In the genomic region with DNA sequence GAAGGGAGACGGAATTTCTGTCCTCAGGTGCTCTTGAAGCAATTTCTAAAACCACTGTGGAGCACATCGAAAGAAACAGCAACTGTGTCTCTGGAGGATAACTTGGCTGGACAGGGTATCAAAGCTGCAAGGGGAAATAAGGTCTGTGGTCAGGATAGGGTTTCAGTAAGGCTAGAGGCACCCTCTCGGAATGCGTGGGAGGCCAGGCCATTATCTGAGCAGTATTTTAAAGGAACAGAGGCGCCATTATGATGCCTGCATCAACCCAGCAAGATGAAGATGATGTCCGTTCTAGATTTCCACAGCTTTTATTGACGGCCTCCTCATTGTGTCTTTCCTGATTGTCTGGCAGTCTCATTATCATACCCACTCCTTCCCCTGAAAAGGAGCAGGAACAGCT, we compare ENCODE assay signal across 16 cellular contexts.
DNase-seq lines count a peak whose midpoint lies in the region; ATAC-seq and TF ChIP-seq lines count a peak whose summit lies in the region.
"Had no signal": no experiment of that assay in that cellular context is flagged by ENCODE, and none has a peak within 500 bp of the region (broad histone marks: within the 10 kb centered on the region; RNA-seq: fewer than 3 reads in every experiment).

No MANE protein-coding gene starts in this region.

- no peak for TF ChIP-seq EP300 in tibial nerve (IDR thresholded peaks at IDR 0.05)

- no peak for TF ChIP-seq POLR2A in tibial nerve (IDR thresholded peaks at IDR 0.05)

- no TSS peak for BruUV-seq in mammary epithelial cell (replicated peaks; lab: Mats Ljungman, UMichigan)

- DNase-seq in SJCRH30 (peak; percentile 35 to 64), non-pigmented ciliary epithelial cell (ENCODE audit: low read depth) (peak; percentile 6), H9 (no peak), tibial nerve (ENCODE audit: low spot score in 2 of 2) (no peak), DMS153 treated with DMSO at 0.1 percent for 48 hours (lab: John Stamatoyannopoulos, UW; ENCODE audit: unreplicated experiment) (no peak), mammary epithelial cell (no peak)
- DNase-seq: C1 segment of cervical spinal cord; effector CD8-positive, alpha-beta T cell; natural killer cell; NCI-H2107; substantia nigra; SW 1271 had no signal

- H2BK20ac ChIP-seq in H9 (ENCODE audit: low read depth, low read length, poor library complexity, severe bottlenecking), result no peak overlapping the region

- no CpG with 5 or more reads among the region's 7 CpGs for WGBS in H9 (ENCODE audit: extremely low coverage, insufficient read length, low lambda C conversion rate)
- 43 to 47% methylated on average over 7 of the region's 7 CpGs for WGBS in tibial nerve, 2 donors
- WGBS in mammary epithelial cell (ENCODE audit: low coverage, missing lambda C conversion rate), result 57% methylated on average over 7 of the region's 7 CpGs

- H4K5ac ChIP-seq in H9 (ENCODE audit: insufficient read length, low read depth, low read length), result no peak overlapping the region

- no peaks in the 10 kb centered on the region for H3K23me2 ChIP-seq in H9 (ENCODE audit: insufficient read length, low read depth, low read length, poor library complexity, severe bottlenecking)

- in situ Hi-C loops in mammary epithelial cell (cut with MboI; ENCODE audit: low sequenced_read_pairs in 2 of 2), result loop anchor here (10.0 to 25.0 kb wide), 2 partner anchors 186 to 889 kb away; no protein-coding TSS in a partner anchor

- H3K4me2 ChIP-seq in H9 (ENCODE audit: insufficient read depth, insufficient read length, low read length) (no peak overlapping the region), mammary epithelial cell (ENCODE audit: insufficient read depth, low read depth, low read length) (no peak overlapping the region)

- H3K79me1 ChIP-seq in H9 (ENCODE audit: insufficient read depth, low read depth, low read length, poor library complexity, severe bottlenecking), result no peaks in the 10 kb centered on the region

- H3K36me3 ChIP-seq in SJCRH30 (no peaks in the 10 kb centered on the region), tibial nerve (no peaks in the 10 kb centered on the region), mammary epithelial cell (ENCODE audit: insufficient read depth, low read length) (no peaks in the 10 kb centered on the region)
- H3K36me3 ChIP-seq: gastroesophageal sphincter had no signal

- TF ChIP-seq CTCF in H9 (conservative IDR thresholded peaks at IDR 0.05) (no peak), tibial nerve (IDR thresholded peaks at IDR 0.05) (no peak), mammary epithelial cell (conservative IDR thresholded peaks at IDR 0.05 in 1 of 2, IDR thresholded peaks at IDR 0.05 in 1 of 2; ENCODE audit: extremely low read depth in 1 of 2, insufficient read depth in 1 of 2, low read depth in 1 of 2, low read length in 2 of 2) (no peak)

- no peak overlapping the region for H3K14ac ChIP-seq in H9 (ENCODE audit: insufficient read depth, low read length)

- H3K9me3 Mint-ChIP-seq in H9, result no peaks in the 10 kb centered on the region
- H3K9me3 Mint-ChIP-seq: brain, natural killer cell had no signal

- no peak overlapping the region for H3K4me3 Mint-ChIP-seq in H9
- H3K4me3 Mint-ChIP-seq: natural killer cell had no signal

- no peak overlapping the region for H3T11ph ChIP-seq in H9 (ENCODE audit: low read length)

- no peak overlapping the region for H4K8ac ChIP-seq in H9 (replicated peaks; ENCODE audit: insufficient read length, low read depth, low read length)

- no peak overlapping the region for H3K56ac ChIP-seq in H9 (ENCODE audit: insufficient read length, low read depth, low read length)

- no peak overlapping the region for H3K18ac ChIP-seq in H9 (ENCODE audit: insufficient read length, low read depth, low read length)

- H3K36me3 Mint-ChIP-seq in H9 (ENCODE audit: insufficient read depth in 1 of 3, low read depth in 3 of 3), result no peaks in the 10 kb centered on the region
- H3K36me3 Mint-ChIP-seq: brain, natural killer cell had no signal

- ATAC-seq in GM19455 (IDR thresholded peaks at IDR 0.05; ENCODE audit: unreplicated experiment), result peak; percentile 69
- ATAC-seq in HG03280 (IDR thresholded peaks at IDR 0.05; ENCODE audit: unreplicated experiment), result peak; percentile 82
- ATAC-seq: gastroesophageal sphincter, natural killer cell had no signal

- no peak overlapping the region for H3K27ac Mint-ChIP-seq in H9
- H3K27ac Mint-ChIP-seq: natural killer cell had no signal

- no peak overlapping the region for H4K91ac ChIP-seq in H9 (ENCODE audit: insufficient read length, low read depth, low read length)

- H3K27me3 ChIP-seq in SJCRH30 (peaks cover 20% of the 10 kb centered on the region; the same call in 1 of the 2 replicates), H9 (ENCODE audit: insufficient read depth, low read length) (no peaks in the 10 kb centered on the region), tibial nerve (no peaks in the 10 kb centered on the region), mammary epithelial cell (ENCODE audit: insufficient read depth, low read length) (no peaks in the 10 kb centered on the region)
- H3K27me3 ChIP-seq: gastroesophageal sphincter had no signal

- H3K9me3 ChIP-seq in SJCRH30 (replicated peaks) (no peaks in the 10 kb centered on the region), H9 (ENCODE audit: control insufficient read depth, low read depth, low read length) (no peaks in the 10 kb centered on the region), tibial nerve (no peaks in the 10 kb centered on the region), mammary epithelial cell (replicated peaks; ENCODE audit: insufficient read depth, low read length) (no peaks in the 10 kb centered on the region)
- H3K9me3 ChIP-seq: gastroesophageal sphincter had no signal

- H3K27ac ChIP-seq in SJCRH30, result no peak overlapping the region
- H3K27ac ChIP-seq in H9 (ENCODE audit: insufficient read length, low read depth, low read length), result no peak overlapping the region
- no peak overlapping the region for H3K27ac ChIP-seq in tibial nerve
- H3K27ac ChIP-seq in mammary epithelial cell (ENCODE audit: insufficient read depth, low read depth, low read length), result no peak overlapping the region
- H3K27ac ChIP-seq: gastroesophageal sphincter had no signal

- no peak overlapping the region for H2BK12ac ChIP-seq in H9 (ENCODE audit: insufficient read length, low read depth, low read length)

- no peak overlapping the region for H3K9ac ChIP-seq in H9 (ENCODE audit: extremely low read depth, insufficient read length, low read length)
- no peak overlapping the region for H3K9ac ChIP-seq in mammary epithelial cell (ENCODE audit: insufficient read depth, low read length)

- peaks cover 37 to 49% of the 10 kb centered on the region in 2 experiments for H3K4me1 Mint-ChIP-seq in H9
- H3K4me1 Mint-ChIP-seq: natural killer cell had no signal

- H3K79me2 ChIP-seq in H9 (ENCODE audit: insufficient read depth, low read length), result no peaks in the 10 kb centered on the region
- no peaks in the 10 kb centered on the region for H3K79me2 ChIP-seq in mammary epithelial cell (ENCODE audit: insufficient read depth, low read length)

- H2BK15ac ChIP-seq in H9 (ENCODE audit: low read depth, low read length), result no peak overlapping the region

- no peak overlapping the region for H3K23ac ChIP-seq in H9 (ENCODE audit: insufficient read length, low read depth, low read length)

- no peak overlapping the region for H3K4me3 ChIP-seq in SJCRH30
- no peak overlapping the region for H3K4me3 ChIP-seq in tibial nerve
- no peak overlapping the region for H3K4me3 ChIP-seq in mammary epithelial cell (replicated peaks in 1 of 3; ENCODE audit: insufficient read depth in 1 of 3, low read depth in 2 of 3, low read length in 3 of 3)
- H3K4me3 ChIP-seq: gastroesophageal sphincter had no signal

- H3K4me1 ChIP-seq in SJCRH30 (0 out of 2 replicates have a peak, but pooled peaks cover 5% of the 10 kb centered on the region), H9 (ENCODE audit: insufficient read depth, low read length) (peaks cover 7% of the 10 kb centered on the region), tibial nerve (peaks cover 0 to 5% (median 0%) of the 10 kb centered on the region in 4 donors), mammary epithelial cell (ENCODE audit: insufficient read depth, low read length) (no peaks in the 10 kb centered on the region)
- H3K4me1 ChIP-seq: gastroesophageal sphincter had no signal

- H3K27me3 Mint-ChIP-seq in H9 (ENCODE audit: low read depth), result no peaks in the 10 kb centered on the region

- H2AFZ ChIP-seq in H9 (ENCODE audit: low read length) (no peak overlapping the region), mammary epithelial cell (ENCODE audit: low read depth, low read length) (no peak overlapping the region)

- intact Hi-C loops in mammary epithelial cell (cut with micrococcal nuclease), result loop anchor here (5.0 kb wide), 2 partner anchors 266 to 566 kb away; no protein-coding TSS in a partner anchor

- dilution Hi-C loops in mammary epithelial cell (cut with HindIII; ENCODE audit: low sequenced_read_pairs), result no loop called here

- H2BK5ac ChIP-seq in H9 (ENCODE audit: insufficient read length, low read length), result no peak overlapping the region

- H3K4ac ChIP-seq in H9 (ENCODE audit: low read depth, low read length), result no peak overlapping the region

- no peaks in the 10 kb centered on the region for H4K20me1 ChIP-seq in H9 (ENCODE audit: control insufficient read depth, insufficient read depth, insufficient read length)
- no peaks in the 10 kb centered on the region for H4K20me1 ChIP-seq in mammary epithelial cell (ENCODE audit: insufficient read depth, low read length)

- CTCF ChIA-PET in mammary epithelial cell (lab: Charles Lee; ENCODE audit: low non-redundant PET), result no interaction called here

- no peak overlapping the region for H2BK120ac ChIP-seq in H9 (ENCODE audit: low read depth, low read length, poor library complexity, severe bottlenecking)

- no peak overlapping the region for H2AK5ac ChIP-seq in H9 (ENCODE audit: insufficient read length, low read length)

Comparison
In these comparisons a context has a peak if more than half of its experiments do, and no peak if none do; other contexts are left out.
1. DNase-seq: peak in SJCRH30 (2 of 2) and non-pigmented ciliary epithelial cell (single experiment); none in H9 (single experiment), tibial nerve (0 of 2), DMS153 treated with DMSO at 0.1 percent for 48 hours (single experiment) and mammary epithelial cell (single experiment).